In the genomic region with DNA sequence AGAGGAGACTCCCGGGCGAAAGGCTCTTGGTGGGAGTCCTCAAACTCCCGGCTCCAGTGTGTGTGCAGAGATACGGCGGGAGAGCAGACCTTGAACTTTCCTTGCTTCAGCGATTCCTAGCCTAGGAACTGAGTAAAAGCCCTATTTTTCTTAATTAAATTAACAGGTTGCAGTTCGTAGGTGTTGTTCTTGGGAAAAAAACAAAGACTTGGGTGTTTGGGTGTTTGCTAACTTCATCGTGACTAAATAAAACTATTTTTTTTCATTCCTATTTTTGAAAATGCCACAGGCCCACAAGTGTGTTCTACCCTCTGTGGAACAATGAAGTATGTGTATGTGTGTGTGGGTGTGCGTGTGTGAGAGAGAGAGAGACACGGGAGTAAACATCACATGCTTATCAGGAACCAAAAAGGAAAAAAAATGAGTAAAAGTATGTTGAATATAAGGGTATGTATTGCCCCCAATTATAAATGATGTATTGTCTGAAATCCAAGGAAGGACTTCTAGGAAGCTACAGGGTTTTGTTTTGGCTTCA, we compare ENCODE assay signal across 1 cellular context.
TF ChIP-seq lines count a peak whose summit lies in the region.

No MANE protein-coding gene starts in this region.

TF ChIP-seq in HCT116, 20 proteins besides CTCF, POLR2A, EP300 and RAD21 (continued from another document):
- TF ChIP-seq MAX (IDR thresholded peaks at IDR 0.05) (no peak), EZH2 (IDR thresholded peaks at IDR 0.05) (no peak), YY1 (IDR thresholded peaks at IDR 0.05; ENCODE audit: extremely low read depth, insufficient replicate concordance, low read depth, low read length) (no peak), TCF7L2 (IDR thresholded peaks at IDR 0.05; ENCODE audit: borderline replicate concordance, extremely low read depth, insufficient read depth, insufficient read length) (no peak), ZFX (IDR thresholded peaks at IDR 0.05) (no peak), EZH2phosphoT487 (IDR thresholded peaks at IDR 0.05; ENCODE audit: borderline replicate concordance) (no peak), SIN3A (IDR thresholded peaks at IDR 0.05; ENCODE audit: low read depth) (no peak), JUND (IDR thresholded peaks at IDR 0.05) (no peak)
- TF ChIP-seq, protein P1, sequence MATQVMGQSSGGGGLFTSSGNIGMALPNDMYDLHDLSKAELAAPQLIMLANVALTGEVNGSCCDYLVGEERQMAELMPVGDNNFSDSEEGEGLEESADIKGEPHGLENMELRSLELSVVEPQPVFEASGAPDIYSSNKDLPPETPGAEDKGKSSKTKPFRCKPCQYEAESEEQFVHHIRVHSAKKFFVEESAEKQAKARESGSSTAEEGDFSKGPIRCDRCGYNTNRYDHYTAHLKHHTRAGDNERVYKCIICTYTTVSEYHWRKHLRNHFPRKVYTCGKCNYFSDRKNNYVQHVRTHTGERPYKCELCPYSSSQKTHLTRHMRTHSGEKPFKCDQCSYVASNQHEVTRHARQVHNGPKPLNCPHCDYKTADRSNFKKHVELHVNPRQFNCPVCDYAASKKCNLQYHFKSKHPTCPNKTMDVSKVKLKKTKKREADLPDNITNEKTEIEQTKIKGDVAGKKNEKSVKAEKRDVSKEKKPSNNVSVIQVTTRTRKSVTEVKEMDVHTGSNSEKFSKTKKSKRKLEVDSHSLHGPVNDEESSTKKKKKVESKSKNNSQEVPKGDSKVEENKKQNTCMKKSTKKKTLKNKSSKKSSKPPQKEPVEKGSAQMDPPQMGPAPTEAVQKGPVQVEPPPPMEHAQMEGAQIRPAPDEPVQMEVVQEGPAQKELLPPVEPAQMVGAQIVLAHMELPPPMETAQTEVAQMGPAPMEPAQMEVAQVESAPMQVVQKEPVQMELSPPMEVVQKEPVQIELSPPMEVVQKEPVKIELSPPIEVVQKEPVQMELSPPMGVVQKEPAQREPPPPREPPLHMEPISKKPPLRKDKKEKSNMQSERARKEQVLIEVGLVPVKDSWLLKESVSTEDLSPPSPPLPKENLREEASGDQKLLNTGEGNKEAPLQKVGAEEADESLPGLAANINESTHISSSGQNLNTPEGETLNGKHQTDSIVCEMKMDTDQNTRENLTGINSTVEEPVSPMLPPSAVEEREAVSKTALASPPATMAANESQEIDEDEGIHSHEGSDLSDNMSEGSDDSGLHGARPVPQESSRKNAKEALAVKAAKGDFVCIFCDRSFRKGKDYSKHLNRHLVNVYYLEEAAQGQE (IDR thresholded peaks at IDR 0.05; ENCODE audit: low read depth): no peak
